ENCODE assay signal across 8 cellular contexts in the genomic region with DNA sequence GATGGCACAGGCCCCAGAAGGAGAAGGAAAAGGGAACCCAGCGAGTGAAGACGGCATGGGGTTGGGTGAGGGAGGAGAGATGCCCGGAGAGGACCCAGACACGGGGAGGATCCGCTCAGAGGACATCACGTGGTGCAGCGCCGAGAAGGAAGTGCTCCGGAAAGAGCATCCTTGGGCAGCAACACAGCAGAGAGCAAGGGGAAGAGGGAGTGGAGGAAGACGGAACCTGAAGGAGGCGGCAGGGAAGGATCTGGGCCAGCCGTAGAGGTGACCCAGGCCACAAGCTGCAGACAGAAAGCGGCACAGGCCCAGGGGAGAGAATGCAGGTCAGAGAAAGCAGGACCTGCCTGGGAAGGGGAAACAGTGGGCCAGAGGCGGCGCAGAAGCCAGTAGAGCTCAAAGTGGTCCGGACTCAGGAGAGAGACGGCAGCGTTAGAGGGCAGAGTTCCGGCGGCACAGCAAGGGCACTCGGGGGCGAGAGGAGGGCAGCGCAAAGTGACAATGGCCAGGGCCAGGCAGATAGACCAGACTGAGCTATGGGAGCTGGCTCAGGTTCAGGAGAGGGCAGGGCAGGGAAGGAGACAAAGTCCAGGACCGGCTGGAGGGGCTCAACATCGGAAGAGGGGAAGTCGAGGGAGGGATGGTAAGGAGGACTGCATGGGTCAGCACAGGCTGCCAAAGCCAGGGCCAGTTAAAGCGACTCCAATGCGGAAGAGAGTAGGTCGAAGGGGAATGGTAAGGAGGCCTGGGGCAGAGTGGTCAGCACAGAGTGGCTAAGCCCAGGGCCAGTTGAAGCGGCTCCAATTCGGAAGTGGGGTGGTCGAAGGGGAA. TPM values are rescaled to one million over a fixed set of nuclear protein-coding genes. Genes with fewer than 3 reads are reported as not detected.
DNase-seq lines count a peak whose midpoint lies in the region; ATAC-seq and TF ChIP-seq lines count a peak whose summit lies in the region.

No MANE protein-coding gene starts in this region.

- intact Hi-C loops in activated CD4-positive, alpha-beta T cell treated with anti-CD3 and anti-CD28 coated beads, Interleukin-2, amount 10 ng/mL, durations not matched to agents 24 days and 14 days (cut with micrococcal nuclease) = loop anchor here (1.0 to 5.0 kb wide), 8 partner anchors 36 to 1024 kb away; partner anchors contain the start of genes DNAAF3, FIZ1, KMT5C and LENG9

- H3K27me3 Mint-ChIP-seq in activated CD4-positive, alpha-beta T cell treated with anti-CD3 and anti-CD28 coated beads, Interleukin-2, amount 10 ng/mL, durations not matched to agents 24 days and 14 days = peaks cover 8% of the 10 kb centered on the region

- no peak for ATAC-seq in HG03139 (IDR thresholded peaks at IDR 0.05; ENCODE audit: unreplicated experiment)
- ATAC-seq in HG02938 (IDR thresholded peaks at IDR 0.05; ENCODE audit: unreplicated experiment) = no peak

- no peak for TF ChIP-seq CTCF in GM10266 (IDR thresholded peaks at IDR 0.05; ENCODE audit: control insufficient read depth, insufficient read depth, low read depth, missing control alignments)
- TF ChIP-seq CTCF in liver (IDR thresholded peaks at IDR 0.05; ENCODE audit: low read depth, low read length, missing input control) = no peak

- peak overlapping the region; percentile 90 for H3K4me3 ChIP-seq in MG63
- H3K4me3 ChIP-seq in liver (ENCODE audit: low read depth in 1 of 3, low read length in 3 of 3) = peak overlapping the region; percentile 69 to 99 (median 88)

- no peak for TF ChIP-seq RAD21 in liver (IDR thresholded peaks at IDR 0.05)

- H3K4me1 ChIP-seq in liver (ENCODE audit: control insufficient read depth in 4 of 4, insufficient read depth in 4 of 4, low read length in 3 of 4) = peaks cover 6 to 38% (median 27%) of the 10 kb centered on the region in 4 donors

- no peaks in the 10 kb centered on the region for H3K9me3 Mint-ChIP-seq in activated CD4-positive, alpha-beta T cell treated with anti-CD3 and anti-CD28 coated beads, Interleukin-2, amount 10 ng/mL, durations not matched to agents 24 days and 14 days

- H3K4me1 Mint-ChIP-seq in activated CD4-positive, alpha-beta T cell treated with anti-CD3 and anti-CD28 coated beads, Interleukin-2, amount 10 ng/mL, durations not matched to agents 24 days and 14 days = peaks cover 28% of the 10 kb centered on the region

- H3K9me3 ChIP-seq in MG63 (no peaks in the 10 kb centered on the region), liver (ENCODE audit: control insufficient read depth in 4 of 4, low read length in 3 of 4) (no peaks in the 10 kb centered on the region)

- peak overlapping the region; percentile 34 to 82 for H3K9ac ChIP-seq in liver (ENCODE audit: low read depth in 1 of 2, low read length in 2 of 2)

- peaks cover 17% of the 10 kb centered on the region for H3K36me3 ChIP-seq in MG63
- H3K36me3 ChIP-seq in liver (ENCODE audit: control insufficient read depth in 4 of 4, insufficient read depth in 3 of 4, low read depth in 1 of 4, low read length in 3 of 4) = peaks cover 0 to 6% (median 0%) of the 10 kb centered on the region in 4 donors

- H3K27me3 ChIP-seq in MG63 = no peaks in the 10 kb centered on the region
- H3K27me3 ChIP-seq in liver (ENCODE audit: control insufficient read depth in 4 of 4, insufficient read depth in 4 of 4, low read length in 3 of 4) = no peaks in the 10 kb centered on the region

- peak; percentile 85 for DNase-seq in GM10266 (ENCODE audit: extremely low spot score)
- DNase-seq in MG63 = peak; percentile 58
- DNase-seq in activated CD4-positive, alpha-beta T cell treated with anti-CD3 and anti-CD28 coated beads, Interleukin-2, amount 10 ng/mL, durations not matched to agents 24 days and 14 days = peak; percentile 87
- peak; percentile 61 for DNase-seq in ecto neural progenitor cell (ENCODE audit: low spot score)
- DNase-seq in stimulated activated CD4-positive, alpha-beta T cell treated with anti-CD3 and anti-CD28 coated beads, Interleukin-4, amount 100 ng/mL, for 24 hours = peak; percentile 65

- 2% methylated on average over 32 of the region's 32 CpGs for WGBS in liver

- H3K36me3 Mint-ChIP-seq in activated CD4-positive, alpha-beta T cell treated with anti-CD3 and anti-CD28 coated beads, Interleukin-2, amount 10 ng/mL, durations not matched to agents 24 days and 14 days (ENCODE audit: low read depth) = peaks cover 8% of the 10 kb centered on the region

- peak overlapping the region; percentile 94 for H3K4me3 Mint-ChIP-seq in activated CD4-positive, alpha-beta T cell treated with anti-CD3 and anti-CD28 coated beads, Interleukin-2, amount 10 ng/mL, durations not matched to agents 24 days and 14 days

- H3K27ac ChIP-seq in liver (ENCODE audit: low read depth in 1 of 2, low read length in 2 of 2) = peak overlapping the region; percentile 59 to 71

- peak overlapping the region; percentile 89 for H3K27ac Mint-ChIP-seq in activated CD4-positive, alpha-beta T cell treated with anti-CD3 and anti-CD28 coated beads, Interleukin-2, amount 10 ng/mL, durations not matched to agents 24 days and 14 days

TF ChIP-seq in liver, 16 proteins besides CTCF, POLR2A, EP300 and RAD21:
- TF ChIP-seq RXRA (IDR thresholded peaks at IDR 0.05) (peak; percentile 29 to 35), EGR1 (IDR thresholded peaks at IDR 0.05; ENCODE audit: low read depth in 2 of 2) (no peak), HNF4A (conservative IDR thresholded peaks at IDR 0.05) (peak; percentile 48 to 52), HNF4G (IDR thresholded peaks at IDR 0.05) (peak; percentile 16), FOXA1 (IDR thresholded peaks at IDR 0.05) (no peak), GABPA (IDR thresholded peaks at IDR 0.05 in 1 of 2, conservative IDR thresholded peaks at IDR 0.05 in 1 of 2) (peak in 1 of 2 donors; percentile 45), SP1 (IDR thresholded peaks at IDR 0.05) (peak; percentile 19), YY1 (IDR thresholded peaks at IDR 0.05) (no peak), JUND (IDR thresholded peaks at IDR 0.05) (no peak)
- TF ChIP-seq, protein P1, sequence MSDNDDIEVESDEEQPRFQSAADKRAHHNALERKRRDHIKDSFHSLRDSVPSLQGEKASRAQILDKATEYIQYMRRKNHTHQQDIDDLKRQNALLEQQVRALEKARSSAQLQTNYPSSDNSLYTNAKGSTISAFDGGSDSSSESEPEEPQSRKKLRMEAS (IDR thresholded peaks at IDR 0.05) = no peak

RNA-seq across cellular contexts. Expression of gene PPP1R12C, which starts 1.0 kb away (rescaled TPM):
- 76.0 and 81.1 TPM in 2 replicates for total RNA-seq in MG63 (2014; rRNA removed; shearing (Covaris generic); ENCODE audit: low replicate concordance)
- 103 and 104 TPM in 2 replicates for total RNA-seq in activated CD4-positive, alpha-beta T cell treated with anti-CD3 and anti-CD28 coated beads, Interleukin-2, amount 10 ng/mL, durations not matched to agents 24 days and 14 days
- 10 to 100 TPM; 20.3 to 29.5 TPM for total RNA-seq in liver
- 10 to 100 TPM in 1 of 2 donors, 1 to 10 TPM in 1; 7.4 to 35.8 TPM for polyA plus RNA-seq in liver

RNA-seq across cellular contexts. Expression of gene TNNT1, which starts 32.6 kb away (rescaled TPM):
- total RNA-seq in MG63 (2014; rRNA removed; shearing (Covaris generic); ENCODE audit: low replicate concordance) = 1.7 TPM in 1 of 2 replicates, not detected in the other
- total RNA-seq in activated CD4-positive, alpha-beta T cell treated with anti-CD3 and anti-CD28 coated beads, Interleukin-2, amount 10 ng/mL, durations not matched to agents 24 days and 14 days = 0.36 and 0.51 TPM in 2 replicates
- total RNA-seq in liver = under 1 TPM in 1 of 2 donors, not detected in 1; 0.28 TPM
- polyA plus RNA-seq in liver = under 1 TPM in 1 of 2 donors, not detected in 1; 0.15 TPM

RNA-seq across cellular contexts. Expression of gene EPS8L1, which starts 40.8 kb away (rescaled TPM):
- 1.1 TPM in 1 of 2 replicates, not detected in the other for total RNA-seq in MG63 (2014; rRNA removed; shearing (Covaris generic); ENCODE audit: low replicate concordance)
- 3.7 and 3.9 TPM in 2 replicates for total RNA-seq in activated CD4-positive, alpha-beta T cell treated with anti-CD3 and anti-CD28 coated beads, Interleukin-2, amount 10 ng/mL, durations not matched to agents 24 days and 14 days
- total RNA-seq in liver = 1 to 10 TPM in 1 of 2 donors, under 1 TPM in 1; 0.65 to 1.5 TPM
- 1 to 10 TPM in 1 of 2 donors, under 1 TPM in 1; 0.40 to 1.1 TPM for polyA plus RNA-seq in liver

RNA-seq across cellular contexts. Expression of gene TNNI3, which starts 41.1 kb away (rescaled TPM):
- total RNA-seq in MG63 (2014; rRNA removed; shearing (Covaris generic); ENCODE audit: low replicate concordance) = not detected in 2 replicates
- not detected in 2 replicates for total RNA-seq in activated CD4-positive, alpha-beta T cell treated with anti-CD3 and anti-CD28 coated beads, Interleukin-2, amount 10 ng/mL, durations not matched to agents 24 days and 14 days
- total RNA-seq in liver = not detected
- polyA plus RNA-seq in liver = not detected

RNA-seq across cellular contexts. Expression of gene DNAAF3, which starts 50.0 kb away (rescaled TPM):
- total RNA-seq in MG63 (2014; rRNA removed; shearing (Covaris generic); ENCODE audit: low replicate concordance) = 2.7 TPM in 1 of 2 replicates, not detected in the other
- total RNA-seq in activated CD4-positive, alpha-beta T cell treated with anti-CD3 and anti-CD28 coated beads, Interleukin-2, amount 10 ng/mL, durations not matched to agents 24 days and 14 days = not detected in 2 replicates
- under 1 TPM; 0.23 to 0.50 TPM for total RNA-seq in liver
- polyA plus RNA-seq in liver = under 1 TPM; 0.18 to 0.64 TPM
